ENCODE assay signal across 16 cellular contexts in genomic region chr11:75921808-75922207, GRCh38.
DNase-seq lines count a peak whose midpoint lies in the region; ATAC-seq, FAIRE-seq and TF ChIP-seq lines count a peak whose summit lies in the region.
"Had no signal": no experiment of that assay in that cellular context is flagged by ENCODE, and none has a peak within 500 bp of the region (broad histone marks: within the 10 kb centered on the region; RNA-seq: fewer than 3 reads in every experiment).

No MANE protein-coding gene starts in this region.

- H3K9ac ChIP-seq in Karpas-422 (ENCODE audit: low read length) = no peak overlapping the region
- H3K9ac ChIP-seq: GM23248 had no signal

- H3K4me3 ChIP-seq in Karpas-422 (ENCODE audit: low read length) (no peak overlapping the region), pancreas (no peak overlapping the region)
- H3K4me3 ChIP-seq: A549, GM23248 had no signal

- H3K27me3 ChIP-seq in Karpas-422 (ENCODE audit: low read length) = no peaks in the 10 kb centered on the region
- H3K27me3 ChIP-seq in pancreas = no peaks in the 10 kb centered on the region

- no peak overlapping the region for H2AFZ ChIP-seq in Karpas-422 (ENCODE audit: low read length)
- H2AFZ ChIP-seq: GM23248 had no signal

- WGBS in pancreas, 2 donors = 55 to 62% methylated on average over 3 of the region's 3 CpGs

- no peak for DNase-seq in Karpas-422
- DNase-seq in pancreas = no peak
- DNase-seq in activated CD4-positive, CD25-positive, alpha-beta regulatory T cell treated with anti-CD3 and anti-CD28 coated beads, Interleukin-2, amount 50 U/mL, for 72 hours = no peak
- no peak for DNase-seq in central memory CD4-positive, alpha-beta T cell
- DNase-seq: CD8-positive, alpha-beta T cell; COR-L47; DMS153; DND-41; GF-D8; GM23248 had no signal

- H3K9me3 ChIP-seq in Karpas-422 (ENCODE audit: low read length) = no peaks in the 10 kb centered on the region
- no peaks in the 10 kb centered on the region for H3K9me3 ChIP-seq in pancreas
- H3K9me3 ChIP-seq: A549 had no signal

- H3K27ac ChIP-seq in Karpas-422 (ENCODE audit: low read length) (peak overlapping the region; percentile 14; the same call in 1 of the 2 replicates), pancreas (no peak overlapping the region)
- H3K27ac ChIP-seq: A549, GM23248 had no signal

- H3K4me2 ChIP-seq in Karpas-422 (ENCODE audit: low read depth, low read length, poor library complexity, severe bottlenecking) = no peak overlapping the region
- H3K4me2 ChIP-seq: A549 had no signal

- H3K79me2 ChIP-seq in Karpas-422 (ENCODE audit: low read length) = peaks cover 78% of the 10 kb centered on the region

- no peak for ATAC-seq in pancreas
- no peak for ATAC-seq in HG03045 (IDR thresholded peaks at IDR 0.05; ENCODE audit: unreplicated experiment)
- ATAC-seq: A549; CD8-positive, alpha-beta T cell had no signal

- no peaks in the 10 kb centered on the region for H3K9me2 ChIP-seq in Karpas-422 (replicated peaks; ENCODE audit: insufficient read depth, low read length)

- FAIRE-seq in colon (lab: Jason Lieb, UNC) (peak; percentile 24), pancreas (lab: Jason Lieb, UNC) (peak; percentile 84)
- FAIRE-seq: D721Med, GM18507, H54 had no signal

- H3K4me1 ChIP-seq in Karpas-422 (ENCODE audit: low read length) (peaks cover 68% of the 10 kb centered on the region), pancreas (peaks cover 0 to 15% (median 7%) of the 10 kb centered on the region in 3 donors)

- intact Hi-C loops in pancreas (cut with DNase I) = no loop called here

- no peak for TF ChIP-seq CTCF in pancreas (IDR thresholded peaks at IDR 0.05)

- H3K36me3 ChIP-seq in Karpas-422 (ENCODE audit: insufficient read depth, low read length) (no peaks in the 10 kb centered on the region), pancreas (no peaks in the 10 kb centered on the region)

- no peaks in the 10 kb centered on the region for H4K20me1 ChIP-seq in Karpas-422 (ENCODE audit: insufficient read depth, low read depth, low read length)
